ENCODE assay signal across 23 cellular contexts in the genomic region with DNA sequence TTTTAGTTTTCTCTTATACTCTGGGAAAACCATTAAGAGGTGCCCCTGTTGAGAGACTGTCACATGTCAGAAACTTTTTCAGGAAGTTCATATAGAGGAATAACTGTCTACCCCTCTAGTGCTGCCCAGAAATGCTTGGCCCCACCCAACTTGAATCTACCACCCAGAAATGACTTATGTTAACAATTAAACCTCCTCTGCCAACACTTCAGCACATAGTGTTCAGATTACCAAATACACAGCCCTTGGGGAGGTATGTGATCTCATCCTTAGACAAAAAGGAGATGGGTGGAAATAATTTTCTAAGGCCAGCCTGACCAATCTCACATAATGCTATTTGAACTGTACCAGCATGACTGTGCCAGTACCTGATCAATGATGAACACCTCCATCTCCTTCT. TPM values are rescaled to one million over a fixed set of nuclear protein-coding genes. Genes with fewer than 3 reads are reported as not detected.
"Had no signal": no experiment of that assay in that cellular context is flagged by ENCODE, and none has a peak within 500 bp of the region (broad histone marks: within the 10 kb centered on the region; RNA-seq: fewer than 3 reads in every experiment).

No MANE protein-coding gene starts in this region.

- DNase-seq: activated CD4-positive, alpha-beta T cell treated with anti-CD3 and anti-CD28 coated beads, Interleukin-2, amount 10 ng/mL, durations not matched to agents 7 days and 5 days; activated CD4-positive, CD25-positive, alpha-beta regulatory T cell; activated CD8-positive, alpha-beta memory T cell treated with anti-CD3 and anti-CD28 coated beads, Interleukin-2, amount 50 U/mL, for 48 hours; activated gamma-delta T cell treated with Interleukin-2 at 50 U/mL for 16 hours; anterior cingulate cortex; dorsolateral prefrontal cortex; endodermal cell; heart right ventricle; left colon; mammary epithelial cell; naive B cell; small intestine; stimulated activated CD4-positive, alpha-beta T cell treated with anti-CD3 and anti-CD28 coated beads, Interleukin-4, amount 100 ng/mL, for 24 hours; stimulated activated naive CD4-positive, alpha-beta T cell; trophoblast cell had no signal

- H3K4me3 Mint-ChIP-seq: activated CD4-positive, alpha-beta T cell treated with anti-CD3 and anti-CD28 coated beads, Interleukin-2, amount 10 ng/mL, durations not matched to agents 7 days and 5 days; activated naive CD8-positive, alpha-beta T cell; endodermal cell; naive B cell; neural progenitor cell; T-helper 1 cell treated with Interleukin-12 subunit alpha and Interleukin-12 subunit beta and Interleukin-4 antibody, amounts not matched to agents 30 μg/mL and 1 μg/mL, for 36 hours had no signal

- H3K27ac ChIP-seq: dorsolateral prefrontal cortex, heart right ventricle, neural progenitor cell had no signal

- H3K4me1 ChIP-seq: heart right ventricle, neural progenitor cell had no signal

- H3K27me3 Mint-ChIP-seq: activated naive CD8-positive, alpha-beta T cell had no signal

- H3K36me3 Mint-ChIP-seq: activated naive CD8-positive, alpha-beta T cell; naive B cell; neural progenitor cell had no signal

- H3K36me3 ChIP-seq: heart right ventricle, neural progenitor cell had no signal

- H3K4me3 ChIP-seq: dorsolateral prefrontal cortex, heart right ventricle, neural progenitor cell had no signal

- H3K4me1 Mint-ChIP-seq: activated CD4-positive, alpha-beta T cell treated with anti-CD3 and anti-CD28 coated beads, Interleukin-2, amount 10 ng/mL, durations not matched to agents 7 days and 5 days; naive B cell; neural progenitor cell had no signal

- H3K27ac Mint-ChIP-seq: activated CD4-positive, alpha-beta T cell treated with anti-CD3 and anti-CD28 coated beads, Interleukin-2, amount 10 ng/mL, durations not matched to agents 7 days and 5 days; activated naive CD8-positive, alpha-beta T cell; endodermal cell; neural progenitor cell; T-helper 1 cell treated with Interleukin-12 subunit alpha and Interleukin-12 subunit beta and Interleukin-4 antibody, amounts not matched to agents 30 μg/mL and 1 μg/mL, for 36 hours had no signal

- FAIRE-seq: frontal cortex, small intestine had no signal

- H3K9me3 ChIP-seq: heart right ventricle had no signal

- H3K9me3 Mint-ChIP-seq: activated CD4-positive, alpha-beta T cell treated with anti-CD3 and anti-CD28 coated beads, Interleukin-2, amount 10 ng/mL, durations not matched to agents 7 days and 5 days; endodermal cell; naive B cell; neural progenitor cell; T-helper 1 cell treated with Interleukin-12 subunit alpha and Interleukin-12 subunit beta and Interleukin-4 antibody, amounts not matched to agents 30 μg/mL and 1 μg/mL, for 36 hours had no signal

- H3K27me3 ChIP-seq: heart right ventricle, neural progenitor cell had no signal

- ATAC-seq: left colon, SK-N-SH treated with all-trans-retinoic acid at 6 μM for 48 hours had no signal

RNA-seq across cellular contexts. Expression of a gene that starts 35.6 kb away (rescaled TPM):
- total RNA-seq: mononuclear cell had no signal

RNA-seq across cellular contexts. Expression of a gene that starts 47.6 kb away (rescaled TPM):
- total RNA-seq: activated CD4-positive, alpha-beta T cell treated with anti-CD3 and anti-CD28 coated beads, Interleukin-2, amount 10 ng/mL, durations not matched to agents 7 days and 5 days; epithelial cell of proximal tubule; left colon; mammary epithelial cell; mononuclear cell; osteocyte had no signal
- polyA plus RNA-seq: mammary epithelial cell had no signal
